Comparison of ENCODE assay signal across 1 cellular context in the genomic region with DNA sequence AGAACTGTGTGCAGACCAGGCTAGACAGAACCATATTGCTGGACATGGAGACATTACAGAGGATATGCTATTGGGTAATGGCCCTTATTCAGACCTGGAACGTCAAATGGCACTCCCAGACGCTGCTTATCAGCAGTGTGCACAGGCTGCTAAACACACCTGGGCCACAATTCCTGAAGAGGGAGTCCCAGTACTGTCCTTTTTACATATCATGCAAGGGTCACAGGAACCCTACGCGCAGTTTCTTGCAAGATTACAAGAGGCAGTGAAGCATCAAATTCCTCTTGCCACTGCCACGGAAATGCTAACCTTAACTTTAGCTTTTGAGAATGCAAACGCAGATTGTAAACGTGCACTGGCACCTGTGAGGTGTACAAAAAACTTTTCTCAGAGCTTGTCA.
TF ChIP-seq lines count a peak whose summit lies in the region.

No MANE protein-coding gene starts in this region.

TF ChIP-seq in HepG2, 621 proteins besides CTCF, POLR2A, EP300 and RAD21:
- TF ChIP-seq SMAD9 (CRISPR knock-in tag; IDR thresholded peaks at IDR 0.05) (0 out of 2 replicates have a peak, but pooled peaks have one; percentile 38), ZNF766 (CRISPR knock-in tag; IDR thresholded peaks at IDR 0.05; ENCODE audit: borderline replicate concordance) (0 out of 2 replicates have a peak, but pooled peaks have one; percentile 18), TGIF2 (CRISPR knock-in tag; IDR thresholded peaks at IDR 0.05) (0 out of 2 replicates have a peak, but pooled peaks have one; percentile 5), SMC3 (IDR thresholded peaks at IDR 0.05; ENCODE audit: low read length) (peak; percentile 29; the same call in 1 of the 2 replicates), STAG1 (CRISPR knock-in tag; IDR thresholded peaks at IDR 0.05) (peak; percentile 60)
